ENCODE assay signal across 10 cellular contexts in genomic region chr6:146915671-146916127, GRCh38.
DNase-seq lines count a peak whose midpoint lies in the region; ATAC-seq, FAIRE-seq and TF ChIP-seq lines count a peak whose summit lies in the region.
"Had no signal": no experiment of that assay in that cellular context is flagged by ENCODE, and none has a peak within 500 bp of the region (broad histone marks: within the 10 kb centered on the region; RNA-seq: fewer than 3 reads in every experiment).

No MANE protein-coding gene starts in this region.

- POLR2A ChIA-PET in SK-N-SH (lab: Yijun Ruan, JAX), result no interaction called here

- peak overlapping the region; percentile 76 for H3K4me2 ChIP-seq in SK-N-SH

- H3K27ac ChIP-seq in SK-N-SH (ENCODE audit: low read depth in 2 of 2, low read length in 1 of 2) (peak overlapping the region; percentile 97 to 100), suprapubic skin (peak overlapping the region; percentile 85), gastrocnemius medialis (no peak overlapping the region), heart right ventricle (peak overlapping the region in 4 of 10 donors; percentile 61 to 78 (median 68))

- H3K9me3 ChIP-seq in SK-N-SH (no peaks in the 10 kb centered on the region), suprapubic skin (no peaks in the 10 kb centered on the region), gastrocnemius medialis (no peaks in the 10 kb centered on the region), heart right ventricle (no peaks in the 10 kb centered on the region)

- H3K9ac ChIP-seq in SK-N-SH, result peak overlapping the region; percentile 99

- CTCF ChIA-PET in SK-N-SH (lab: Yijun Ruan, JAX), result interaction anchor here (0.6 to 1.4 kb wide), 2 partner anchors 55 to 1643 kb away, joined by 3 to 4 read pairs; no protein-coding TSS in a partner anchor

- H3K27me3 ChIP-seq in SK-N-SH (ENCODE audit: insufficient read depth), result no peaks in the 10 kb centered on the region
- no peaks in the 10 kb centered on the region for H3K27me3 ChIP-seq in suprapubic skin
- no peaks in the 10 kb centered on the region for H3K27me3 ChIP-seq in gastrocnemius medialis
- no peaks in the 10 kb centered on the region for H3K27me3 ChIP-seq in heart right ventricle

- H2AFZ ChIP-seq in SK-N-SH (ENCODE audit: low read depth), result peak overlapping the region; percentile 40

- peak overlapping the region; percentile 26 to 59; a peak in 3 of 4 replicates for H3K4me3 ChIP-seq in SK-N-SH (ENCODE audit: low read depth in 2 of 2, low read length in 1 of 2)
- peak overlapping the region; percentile 49 for H3K4me3 ChIP-seq in fibroblast of mammary gland (ENCODE audit: control insufficient read depth, low read depth, low read length)
- H3K4me3 ChIP-seq in suprapubic skin, result no peak overlapping the region
- H3K4me3 ChIP-seq in gastrocnemius medialis, result no peak overlapping the region
- H3K4me3 ChIP-seq in heart right ventricle, result no peak overlapping the region

- DNase-seq in NOMO-1 treated with DMSO at 0.1 percent for 48 hours (lab: John Stamatoyannopoulos, UW; ENCODE audit: unreplicated experiment), result peak; percentile 15
- DNase-seq in NOMO-1 treated with dmso at 0.1 percent for 144 hours (lab: John Stamatoyannopoulos, UW; ENCODE audit: unreplicated experiment), result no peak
- DNase-seq in SK-N-SH, result no peak
- peak; percentile 78 for DNase-seq in fibroblast of mammary gland (ENCODE audit: low read depth)
- no peak for DNase-seq in suprapubic skin (ENCODE audit: low spot score in 2 of 2)
- DNase-seq in gastrocnemius medialis, result no peak
- DNase-seq in HTR-8/SVneo (ENCODE audit: insufficient read length, low spot score), result no peak
- no peak for DNase-seq in heart right ventricle
- DNase-seq: anterior cingulate cortex, NCI-H2227 treated with DMSO at 0.1 percent for 48 hours had no signal

- in situ Hi-C loops in gastrocnemius medialis (cut with MboI; ENCODE audit: low sequenced_read_pairs in 4 of 4), result no loop called here

- peaks cover 36% of the 10 kb centered on the region for H3F3A ChIP-seq in SK-N-SH (replicated peaks; ENCODE audit: insufficient read depth)

- FAIRE-seq in HTR-8/SVneo (lab: Jason Lieb, UNC), result no peak

- H3K4me1 ChIP-seq in SK-N-SH (ENCODE audit: control insufficient read depth in 1 of 2, insufficient read depth in 2 of 2, low read depth in 1 of 2, low read length in 1 of 2) (peaks cover 19 to 21% of the 10 kb centered on the region in 2 experiments; a peak in 3 of 4 replicates), suprapubic skin (peaks cover 27% of the 10 kb centered on the region), gastrocnemius medialis (peaks cover 10 to 15% of the 10 kb centered on the region in 2 donors), heart right ventricle (peaks cover 0 to 42% (median 15%) of the 10 kb centered on the region in 9 donors)

- no peak for TF ChIP-seq POLR2A in suprapubic skin (IDR thresholded peaks at IDR 0.05)
- TF ChIP-seq POLR2A in gastrocnemius medialis (IDR thresholded peaks at IDR 0.05), result no peak

- H3K36me3 ChIP-seq in SK-N-SH (replicated peaks in 1 of 2; ENCODE audit: control insufficient read depth in 1 of 2, insufficient read depth in 2 of 2, low read length in 1 of 2) (no peaks in the 10 kb centered on the region), suprapubic skin (no peaks in the 10 kb centered on the region), gastrocnemius medialis (no peaks in the 10 kb centered on the region), heart right ventricle (no peaks in the 10 kb centered on the region)

- no peak for TF ChIP-seq CTCF in SK-N-SH (IDR thresholded peaks at IDR 0.05)
- TF ChIP-seq CTCF in fibroblast of mammary gland (conservative IDR thresholded peaks at IDR 0.05; ENCODE audit: control insufficient read depth, insufficient read depth, low read depth, low read length), result no peak
- TF ChIP-seq CTCF in suprapubic skin (IDR thresholded peaks at IDR 0.05), result no peak
- TF ChIP-seq CTCF in gastrocnemius medialis (IDR thresholded peaks at IDR 0.05 in 4 of 5, conservative IDR thresholded peaks at IDR 0.05 in 1 of 5), result no peak
- TF ChIP-seq CTCF in heart right ventricle (IDR thresholded peaks at IDR 0.05), result no peak

- TF ChIP-seq RAD21 in SK-N-SH (IDR thresholded peaks at IDR 0.05; ENCODE audit: low read length), result no peak

- intact Hi-C loops in gastrocnemius medialis (cut with DNase I; ENCODE audit: low total_unique reads), result no loop called here
- intact Hi-C loops in heart right ventricle (cut with DNase I), result loop anchor here in 2 of 10 donors (10.0 kb wide), 1 partner anchor 289 kb away; the partner anchor contains the start of gene STXBP5 (in 2 of the 2)

- TF ChIP-seq EP300 in SK-N-SH (IDR thresholded peaks at IDR 0.05; ENCODE audit: borderline replicate concordance in 1 of 2, low read depth in 1 of 2, low read length in 1 of 2) (no peak), suprapubic skin (IDR thresholded peaks at IDR 0.05) (no peak)

- H3K79me2 ChIP-seq in SK-N-SH (ENCODE audit: insufficient read depth), result peaks cover 7% of the 10 kb centered on the region; the same call in 1 of the 2 replicates

- H4K20me1 ChIP-seq in SK-N-SH (ENCODE audit: insufficient read depth), result no peaks in the 10 kb centered on the region

- no peak for ATAC-seq in gastrocnemius medialis
- ATAC-seq in heart right ventricle, result no peak

- H3K9me2 ChIP-seq in SK-N-SH, result no peaks in the 10 kb centered on the region

TF ChIP-seq in SK-N-SH, 30 proteins besides CTCF, POLR2A, EP300 and RAD21:
- TF ChIP-seq POLR2AphosphoS5 (IDR thresholded peaks at IDR 0.05; ENCODE audit: low read depth, low read length) (no peak), TAF1 (IDR thresholded peaks at IDR 0.05; ENCODE audit: borderline replicate concordance, low read depth, low read length) (peak; percentile 48; the same call in 1 of the 2 replicates), JUND (IDR thresholded peaks at IDR 0.05) (peak; percentile 63), MAX (IDR thresholded peaks at IDR 0.05; ENCODE audit: low read depth) (no peak), TCF12 (IDR thresholded peaks at IDR 0.05) (peak; percentile 26; the same call in 1 of the 2 replicates), FOSL2 (IDR thresholded peaks at IDR 0.05; ENCODE audit: borderline replicate concordance, low read depth) (peak; percentile 66; the same call in 1 of the 2 replicates), PBX3 (IDR thresholded peaks at IDR 0.05) (peak; percentile 66), EZH2phosphoT487 (IDR thresholded peaks at IDR 0.05; ENCODE audit: borderline replicate concordance, low read depth) (no peak)

Comparison
In these comparisons a context has a peak if more than half of its experiments do, and no peak if none do; other contexts are left out.
1. DNase-seq: peak in NOMO-1 treated with DMSO at 0.1 percent for 48 hours (single experiment) and fibroblast of mammary gland (single experiment); none in NOMO-1 treated with dmso at 0.1 percent for 144 hours (single experiment), SK-N-SH (single experiment), suprapubic skin (0 of 2), gastrocnemius medialis (0 of 2), HTR-8/SVneo (single experiment) and heart right ventricle (0 of 2).
2. H3K27ac ChIP-seq: peak in SK-N-SH (2 of 2) and suprapubic skin (single experiment); none in gastrocnemius medialis (0 of 4).
3. H3K4me3 ChIP-seq: peak in SK-N-SH (2 of 2) and fibroblast of mammary gland (single experiment); none in suprapubic skin (single experiment), gastrocnemius medialis (0 of 4) and heart right ventricle (0 of 10).